In genomic region chr17:50631195-50631907, GRCh38 we compare ENCODE assay signal across 16 cellular contexts. TPM values are rescaled to one million over a fixed set of nuclear protein-coding genes. Genes with fewer than 3 reads are reported as not detected.
DNase-seq lines count a peak whose midpoint lies in the region; ATAC-seq and TF ChIP-seq lines count a peak whose summit lies in the region.
"Had no signal": no experiment of that assay in that cellular context is flagged by ENCODE, and none has a peak within 500 bp of the region (broad histone marks: within the 10 kb centered on the region; RNA-seq: fewer than 3 reads in every experiment).

No MANE protein-coding gene starts in this region.

- H3K4me3 ChIP-seq in PC-3 (ENCODE audit: low read length) = no peak overlapping the region
- H3K4me3 ChIP-seq in body of pancreas = no peak overlapping the region
- no peak overlapping the region for H3K4me3 ChIP-seq in neuronal stem cell (ENCODE audit: low read length in 2 of 2)
- H3K4me3 ChIP-seq in smooth muscle cell = no peak overlapping the region
- H3K4me3 ChIP-seq: BLaER1 treated with 17β-estradiol and CSF1 and Interleukin-3, amounts not matched to agents 10 nM and 100 nM; esophagus squamous epithelium; heart right ventricle; lung; thoracic aorta had no signal

- intact Hi-C loops in PC-3 (cut with micrococcal nuclease) (loop anchor here (5.0 to 10.0 kb wide), 2 partner anchors 69 to 237 kb away; partner anchors contain the start of genes CACNA1G and LRRC59), body of pancreas (cut with DNase I) (no loop called here)

- no peak overlapping the region for H3K23ac ChIP-seq in neuronal stem cell (ENCODE audit: low read depth, low read length, poor library complexity)

- no peak for TF ChIP-seq CTCF in PC-3 (conservative IDR thresholded peaks at IDR 0.05; ENCODE audit: low read depth, low read length)
- no peak for TF ChIP-seq CTCF in body of pancreas (IDR thresholded peaks at IDR 0.05)
- TF ChIP-seq CTCF in smooth muscle cell (IDR thresholded peaks at IDR 0.05; ENCODE audit: borderline replicate concordance, insufficient read depth, poor library complexity, severe bottlenecking) = no peak
- no peak for TF ChIP-seq CTCF in GM20000 (IDR thresholded peaks at IDR 0.05; ENCODE audit: extremely low read depth, missing control alignments)

- H4K8ac ChIP-seq in neuronal stem cell (ENCODE audit: low read depth, low read length) = no peak overlapping the region

- no peak overlapping the region for H3K14ac ChIP-seq in neuronal stem cell (ENCODE audit: low read length)

- no peak for ATAC-seq in PC-3
- ATAC-seq in body of pancreas = no peak

- 68 to 80% methylated on average over 11 of the region's 11 CpGs for WGBS in body of pancreas, 2 donors
- WGBS in neuronal stem cell (ENCODE audit: extremely low coverage in 2 of 2, insufficient read length in 2 of 2, insufficient replicate concordance in 1 of 2), 2 donors = no CpG with 5 or more reads among the region's 11 CpGs
- WGBS in smooth muscle cell (ENCODE audit: low lambda C conversion rate) = 77% methylated on average over 9 of the region's 11 CpGs

- H2AFZ ChIP-seq in PC-3 (ENCODE audit: low read length) (no peak overlapping the region), neuronal stem cell (ENCODE audit: low read length) (no peak overlapping the region), smooth muscle cell (ENCODE audit: low read depth) (no peak overlapping the region)

- H3K27me3 ChIP-seq in PC-3 (ENCODE audit: low read length) (no peaks in the 10 kb centered on the region), body of pancreas (no peaks in the 10 kb centered on the region), neuronal stem cell (ENCODE audit: control insufficient read depth in 3 of 3, insufficient read depth in 3 of 3, low read depth in 1 of 3, low read length in 3 of 3) (peaks cover 15 to 80% (median 51%) of the 10 kb centered on the region in 3 experiments), smooth muscle cell (ENCODE audit: low read depth) (peaks cover 42% of the 10 kb centered on the region)

- no peaks in the 10 kb centered on the region for H3K79me1 ChIP-seq in neuronal stem cell (ENCODE audit: low read depth, low read length)

- POLR2A ChIA-PET in PC-3 (lab: Charles Lee; ENCODE audit: unreplicated experiment) = interaction anchor here (0.9 kb wide), 1 partner anchor 62 kb away, joined by 8 read pairs; no protein-coding TSS in a partner anchor

- no peaks in the 10 kb centered on the region for H3K9me2 ChIP-seq in PC-3 (replicated peaks; ENCODE audit: low read length)

- H3K4me2 ChIP-seq in PC-3 (ENCODE audit: low read length) (peak overlapping the region; percentile 2; the same call in 1 of the 2 replicates), neuronal stem cell (ENCODE audit: insufficient read depth, low read length, poor library complexity, severe bottlenecking) (no peak overlapping the region), smooth muscle cell (no peak overlapping the region)

- H3K36me3 ChIP-seq in PC-3 (ENCODE audit: low read depth, low read length) = no peaks in the 10 kb centered on the region
- H3K36me3 ChIP-seq in body of pancreas (replicated peaks in 1 of 2; ENCODE audit: insufficient read depth in 1 of 2, low read depth in 2 of 2) = no peaks in the 10 kb centered on the region
- no peaks in the 10 kb centered on the region for H3K36me3 ChIP-seq in neuronal stem cell (replicated peaks in 1 of 2; ENCODE audit: control insufficient read depth in 2 of 2, insufficient read depth in 2 of 2, low read length in 2 of 2)
- no peaks in the 10 kb centered on the region for H3K36me3 ChIP-seq in smooth muscle cell (ENCODE audit: low read depth)
- H3K36me3 ChIP-seq: BLaER1 treated with 17β-estradiol and CSF1 and Interleukin-3, amounts not matched to agents 10 nM and 100 nM; esophagus squamous epithelium; heart right ventricle; thoracic aorta had no signal

- peak overlapping the region; percentile 18 for H2AK5ac ChIP-seq in neuronal stem cell (ENCODE audit: low read depth, low read length)

- no peak for TF ChIP-seq POLR2A in body of pancreas (IDR thresholded peaks at IDR 0.05)

- H3K79me2 ChIP-seq in PC-3 (ENCODE audit: low read length) = peaks cover 22% of the 10 kb centered on the region
- H3K79me2 ChIP-seq in smooth muscle cell (ENCODE audit: low read depth) = no peaks in the 10 kb centered on the region

- no peak overlapping the region for H3K4ac ChIP-seq in neuronal stem cell (ENCODE audit: low read length)

- H4K20me1 ChIP-seq in PC-3 (ENCODE audit: low read length) (no peaks in the 10 kb centered on the region), smooth muscle cell (ENCODE audit: low read depth) (no peaks in the 10 kb centered on the region)

- H2BK5ac ChIP-seq in neuronal stem cell (ENCODE audit: low read length) = no peak overlapping the region

- H3K9me3 ChIP-seq in PC-3 (ENCODE audit: low read length) (no peaks in the 10 kb centered on the region), body of pancreas (no peaks in the 10 kb centered on the region), neuronal stem cell (replicated peaks in 1 of 2; ENCODE audit: control insufficient read depth in 2 of 2, insufficient read depth in 1 of 2, low read depth in 1 of 2, low read length in 2 of 2) (no peaks in the 10 kb centered on the region), smooth muscle cell (replicated peaks; ENCODE audit: low read depth) (no peaks in the 10 kb centered on the region)
- H3K9me3 ChIP-seq: BLaER1 treated with 17β-estradiol and CSF1 and Interleukin-3, amounts not matched to agents 10 nM and 100 nM; esophagus squamous epithelium; heart right ventricle; thoracic aorta had no signal

- BruUV-seq in PC-3 (replicated peaks; lab: Mats Ljungman, UMichigan) = no TSS peak

- H3K4me1 ChIP-seq in PC-3 (ENCODE audit: insufficient read depth, low read length) (peaks cover 53% of the 10 kb centered on the region), body of pancreas (peaks cover 46% of the 10 kb centered on the region), neuronal stem cell (ENCODE audit: control insufficient read depth in 2 of 2, insufficient read depth in 1 of 2, low read depth in 1 of 2, low read length in 2 of 2) (peaks cover 11 to 13% of the 10 kb centered on the region in 2 donors), smooth muscle cell (ENCODE audit: low read depth) (peaks cover 17% of the 10 kb centered on the region)

- no peak overlapping the region for H2BK15ac ChIP-seq in neuronal stem cell (ENCODE audit: low read length)

- H3F3A ChIP-seq in PC-3 (ENCODE audit: low read length, unreplicated experiment) = no peaks in the 10 kb centered on the region
- no peaks in the 10 kb centered on the region for H3F3A ChIP-seq in smooth muscle cell (ENCODE audit: low read depth)

- H4K91ac ChIP-seq in neuronal stem cell (ENCODE audit: low read depth, low read length, poor library complexity) = no peak overlapping the region

- H3K27ac ChIP-seq in PC-3 (ENCODE audit: low read length) = no peak overlapping the region
- H3K27ac ChIP-seq in body of pancreas = peak overlapping the region in 3 of 4 donors; percentile 3 to 45 (median 35)
- H3K27ac ChIP-seq in neuronal stem cell (replicated peaks; ENCODE audit: low read length) = no peak overlapping the region
- H3K27ac ChIP-seq in smooth muscle cell (ENCODE audit: low read depth) = no peak overlapping the region
- H3K27ac ChIP-seq: BLaER1 treated with 17β-estradiol and CSF1 and Interleukin-3, amounts not matched to agents 10 nM and 100 nM; esophagus squamous epithelium; heart right ventricle; thoracic aorta had no signal

- H3K18ac ChIP-seq in neuronal stem cell (ENCODE audit: low read length) = peak overlapping the region; percentile 29

- CTCF ChIA-PET in PC-3 (lab: Charles Lee) = interaction anchor here (0.6 to 2.0 kb wide), 5 partner anchors 30 to 81 kb away, joined by 3 to 21 read pairs (median 5); no protein-coding TSS in a partner anchor

- H2BK120ac ChIP-seq in neuronal stem cell (ENCODE audit: low read depth, low read length) = no peak overlapping the region

- no peak overlapping the region for H2BK12ac ChIP-seq in neuronal stem cell (ENCODE audit: low read length)

- H3K9ac ChIP-seq in PC-3 (ENCODE audit: low read length) (no peak overlapping the region), neuronal stem cell (ENCODE audit: low read depth, low read length, poor library complexity) (no peak overlapping the region), smooth muscle cell (ENCODE audit: low read depth) (no peak overlapping the region)
- H3K9ac ChIP-seq: BLaER1 treated with 17β-estradiol and CSF1 and Interleukin-3, amounts not matched to agents 10 nM and 100 nM had no signal

- peak; percentile 36 for DNase-seq in Daoy (ENCODE audit: low read depth)
- no peak for DNase-seq in PC-3
- DNase-seq in body of pancreas = no peak
- no peak for DNase-seq in neuronal stem cell (ENCODE audit: low spot score)
- DNase-seq in DMS79 treated with DMSO at 0.1 percent for 48 hours (lab: John Stamatoyannopoulos, UW) = no peak
- DNase-seq in smooth muscle cell (lab: John Stamatoyannopoulos, UW; ENCODE audit: unreplicated experiment) = no peak
- DNase-seq in GM20000 (ENCODE audit: low spot score) = no peak
- DNase-seq in occipital lobe (lab: John Stamatoyannopoulos, UW) = no peak
- DNase-seq: activated gamma-delta T cell, esophagus squamous epithelium had no signal

RNA-seq across cellular contexts. Expression of gene ABCC3, which starts 3.3 kb away (rescaled TPM):
- 10.4 and 14.3 TPM in 2 replicates for total RNA-seq in Daoy (2014; rRNA removed; shearing (Covaris generic))
- total RNA-seq in PC-3 (2014; rRNA removed) (50.2 and 64.4 TPM in 2 replicates), body of pancreas (100 to 1,000 TPM; 130 to 163 TPM), smooth muscle cell (1.3 and 4.3 TPM in 2 replicates), occipital lobe (0.16 TPM)
- polyA plus RNA-seq in neuronal stem cell (2013, experiment 1 of 2) = 0.26 TPM
- polyA plus RNA-seq in neuronal stem cell (2013, experiment 2 of 2) = 0.22 TPM
- 1.3 and 6.3 TPM in 2 replicates for polyA plus RNA-seq in smooth muscle cell
- total RNA-seq: activated CD4-positive, alpha-beta T cell treated with anti-CD3 and anti-CD28 coated beads, Interleukin-2, amount 10 ng/mL, durations not matched to agents 24 days and 14 days had no signal
- polyA plus RNA-seq: naive thymus-derived CD8-positive, alpha-beta T cell had no signal

Comparison
In these comparisons a context has a peak if more than half of its experiments do, and no peak if none do; other contexts are left out.
1. H3K27ac ChIP-seq: peak in body of pancreas (3 of 4); none in PC-3 (single experiment), neuronal stem cell (single experiment) and smooth muscle cell (single experiment).